Comparison of ENCODE assay signal across 23 cellular contexts in the genomic region with DNA sequence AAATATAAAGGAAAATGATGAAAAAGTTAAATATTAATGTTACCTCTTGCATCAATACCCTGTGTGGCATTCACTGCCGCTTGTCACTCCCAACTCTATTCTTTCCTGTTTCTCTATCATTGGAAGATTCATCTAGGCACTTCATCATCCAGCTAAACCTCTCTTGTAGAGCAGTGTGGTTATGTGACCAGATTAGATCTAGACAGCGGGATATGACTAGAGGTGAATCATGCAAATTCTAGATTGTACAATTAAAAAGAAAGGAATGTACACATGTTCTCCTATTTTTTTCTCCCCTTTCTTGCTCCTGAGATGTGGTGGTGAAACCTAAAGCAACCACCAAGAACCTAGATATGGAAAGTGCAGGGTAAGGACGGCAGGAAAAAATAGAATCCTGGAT.
A peak's percentile ranks its signal among the peaks of the same experiment; 100 is the strongest.
DNase-seq lines count a peak whose midpoint lies in the region; ATAC-seq, FAIRE-seq and TF ChIP-seq lines count a peak whose summit lies in the region.
"Had no signal": no experiment of that assay in that cellular context is flagged by ENCODE, and none has a peak within 500 bp of the region (broad histone marks: within the 10 kb centered on the region; RNA-seq: fewer than 3 reads in every experiment).

No MANE protein-coding gene starts in this region.

- H3K27ac Mint-ChIP-seq in astrocyte (ENCODE audit: unreplicated experiment) (no peak overlapping the region), progenitor cell of endocrine pancreas (no peak overlapping the region)
- H3K27ac Mint-ChIP-seq: activated CD4-positive, alpha-beta T cell treated with anti-CD3 and anti-CD28 coated beads, Interleukin-2, amount 10 ng/mL, durations not matched to agents 7 days and 5 days; nephron progenitor cell; stimulated activated naive B cell treated with anti-CD40 and anti-IgM and Interleukin-4, amounts not matched to agents 10 μg/mL and 1 μg/mL and 100 μg/mL, for 72 hours had no signal

- no peaks in the 10 kb centered on the region for H4K20me1 ChIP-seq in astrocyte (ENCODE audit: insufficient read depth, low read length)
- no peaks in the 10 kb centered on the region for H4K20me1 ChIP-seq in keratinocyte (ENCODE audit: control insufficient read depth, extremely low read depth, insufficient read depth, low read length)

- H2AFZ ChIP-seq in astrocyte (ENCODE audit: low read depth, low read length) = no peak overlapping the region
- H2AFZ ChIP-seq in keratinocyte (ENCODE audit: control insufficient read depth, low read length) = no peak overlapping the region

- H3K27me3 ChIP-seq in astrocyte (ENCODE audit: insufficient read depth, low read length) (no peaks in the 10 kb centered on the region), keratinocyte (ENCODE audit: control insufficient read depth, extremely low read depth, insufficient read depth, low read length) (no peaks in the 10 kb centered on the region), A673 (replicated peaks; ENCODE audit: insufficient read depth, low read depth, low read length, poor library complexity) (peaks cover 23% of the 10 kb centered on the region)
- H3K27me3 ChIP-seq: MG63 had no signal

- intact Hi-C loops in A673 (cut with micrococcal nuclease; ENCODE audit: unreplicated experiment) = no loop called here

- H3K79me2 ChIP-seq in astrocyte (ENCODE audit: insufficient read depth, low read length) (no peaks in the 10 kb centered on the region), keratinocyte (ENCODE audit: control insufficient read depth, insufficient read depth, low read length) (no peaks in the 10 kb centered on the region)

- H3K4me1 Mint-ChIP-seq in astrocyte (ENCODE audit: low read depth, unreplicated experiment) (peaks cover 6% of the 10 kb centered on the region), progenitor cell of endocrine pancreas (ENCODE audit: low read depth) (no peaks in the 10 kb centered on the region)
- H3K4me1 Mint-ChIP-seq: activated CD4-positive, alpha-beta T cell treated with anti-CD3 and anti-CD28 coated beads, Interleukin-2, amount 10 ng/mL, durations not matched to agents 7 days and 5 days; nephron progenitor cell had no signal

- FAIRE-seq in astrocyte (lab: Jason Lieb, UNC) = peak; percentile 32
- peak; percentile 91 for FAIRE-seq in keratinocyte (lab: Jason Lieb, UNC)

- H3K4me2 ChIP-seq in astrocyte (ENCODE audit: low read length) (peak overlapping the region; percentile 68), keratinocyte (ENCODE audit: control insufficient read depth, extremely low read depth, insufficient read depth, low read depth, low read length) (peak overlapping the region; percentile 19)

- POLR2A ChIA-PET in A673 (lab: Charles Lee; ENCODE audit: low non-redundant PET) = no interaction called here

- H3K36me3 Mint-ChIP-seq in astrocyte (ENCODE audit: low read depth, unreplicated experiment) = no peaks in the 10 kb centered on the region
- peaks cover 2% of the 10 kb centered on the region for H3K36me3 Mint-ChIP-seq in progenitor cell of endocrine pancreas (ENCODE audit: insufficient read depth)
- H3K36me3 Mint-ChIP-seq: stimulated activated naive B cell treated with anti-CD40 and anti-IgM and Interleukin-4, amounts not matched to agents 10 μg/mL and 1 μg/mL and 100 μg/mL, for 72 hours had no signal

- dilution Hi-C loops in keratinocyte (cut with MboI; ENCODE audit: extremely low pct_ligation_motif_present, low sequenced_read_pairs) = no loop called here

- H3K9me3 Mint-ChIP-seq in astrocyte (ENCODE audit: unreplicated experiment) (no peaks in the 10 kb centered on the region), progenitor cell of endocrine pancreas (ENCODE audit: low read depth) (no peaks in the 10 kb centered on the region)
- H3K9me3 Mint-ChIP-seq: activated CD4-positive, alpha-beta T cell treated with anti-CD3 and anti-CD28 coated beads, Interleukin-2, amount 10 ng/mL, durations not matched to agents 7 days and 5 days had no signal

- no peaks in the 10 kb centered on the region for H3K27me3 Mint-ChIP-seq in astrocyte (ENCODE audit: low read depth, unreplicated experiment)
- no peaks in the 10 kb centered on the region for H3K27me3 Mint-ChIP-seq in progenitor cell of endocrine pancreas

- H3K36me3 ChIP-seq in astrocyte (ENCODE audit: insufficient read depth, low read length) (no peaks in the 10 kb centered on the region), keratinocyte (ENCODE audit: control insufficient read depth in 2 of 2, extremely low read depth in 1 of 2, insufficient read depth in 2 of 2, low read length in 2 of 2) (no peaks in the 10 kb centered on the region), A673 (ENCODE audit: insufficient read depth, low read length, poor library complexity, severe bottlenecking) (no peaks in the 10 kb centered on the region)
- H3K36me3 ChIP-seq: HAP-1, left ventricle myocardium inferior, MG63, prostate gland, thoracic aorta had no signal

- H3K4me3 ChIP-seq in astrocyte (ENCODE audit: insufficient read depth, low read depth, low read length) = peak overlapping the region; percentile 3
- no peak overlapping the region for H3K4me3 ChIP-seq in keratinocyte (ENCODE audit: control insufficient read depth in 2 of 3, extremely low read depth in 1 of 3, insufficient read depth in 2 of 3, low read depth in 1 of 3, low read length in 3 of 3)
- no peak overlapping the region for H3K4me3 ChIP-seq in A673 (ENCODE audit: low read depth, low read length, poor library complexity, severe bottlenecking)
- H3K4me3 ChIP-seq: HAP-1, left ventricle myocardium inferior, MG63, prostate gland, skin epidermis, thoracic aorta had no signal

- CTCF ChIA-PET in A673 (lab: Charles Lee) = no interaction called here

- H3K9ac ChIP-seq in astrocyte (ENCODE audit: low read length) (peak overlapping the region; percentile 42), keratinocyte (ENCODE audit: control insufficient read depth, extremely low read depth, insufficient read depth, low read length) (no peak overlapping the region)

- H3K27ac ChIP-seq in astrocyte (ENCODE audit: low read depth, low read length) (peak overlapping the region; percentile 77), keratinocyte (ENCODE audit: control insufficient read depth, insufficient read depth, low read length) (no peak overlapping the region), A673 (ENCODE audit: low read depth, low read length, poor library complexity, severe bottlenecking) (no peak overlapping the region)
- H3K27ac ChIP-seq: left ventricle myocardium inferior, prostate gland, skin epidermis, thoracic aorta, VCaP had no signal

- ATAC-seq in HG02870 (IDR thresholded peaks at IDR 0.05; ENCODE audit: unreplicated experiment) = no peak
- ATAC-seq: stimulated activated naive B cell treated with anti-CD40 and anti-IgM and Interleukin-4, amounts not matched to agents 10 μg/mL and 1 μg/mL and 100 μg/mL, for 72 hours had no signal

- no peaks in the 10 kb centered on the region for H3K9me1 ChIP-seq in keratinocyte (ENCODE audit: control insufficient read depth, extremely low read depth, insufficient read depth, low read length)

- H3K9me3 ChIP-seq in astrocyte (ENCODE audit: insufficient read depth, low read depth, low read length) (no peaks in the 10 kb centered on the region), keratinocyte (ENCODE audit: control insufficient read depth, low read depth, low read length) (no peaks in the 10 kb centered on the region), A673 (ENCODE audit: low read depth, low read length, poor library complexity, severe bottlenecking) (no peaks in the 10 kb centered on the region)
- H3K9me3 ChIP-seq: HAP-1, MG63, prostate gland, thoracic aorta had no signal

- DNase-seq in Daoy (ENCODE audit: low read depth) (peak; percentile 5), HT1080 (ENCODE audit: low read depth) (peak; percentile 91), astrocyte (ENCODE audit: low read depth) (peak; percentile 86), keratinocyte (ENCODE audit: low read depth, low spot score) (no peak), A673 (ENCODE audit: low spot score) (no peak), progenitor cell of endocrine pancreas (ENCODE audit: low spot score, unreplicated experiment) (no peak), foreskin melanocyte (no peak)
- DNase-seq: activated CD4-positive, alpha-beta T cell treated with anti-CD3 and anti-CD28 coated beads, Interleukin-2, amount 10 ng/mL, durations not matched to agents 7 days and 5 days; activated effector memory CD4-positive, alpha-beta T cell treated with Interleukin-2 at 50 U/mL for 16 hours; left ventricle myocardium inferior; MG63; NCI-H1436; NCI-H526 treated with DMSO at 0.1 percent for 48 hours; nephron progenitor cell; stimulated activated CD4-positive, alpha-beta T cell treated with anti-CD3 and anti-CD28 coated beads, Interleukin-2, amount 100 ng/mL, for 24 hours; stimulated activated naive B cell treated with anti-CD40 and anti-IgM and Interleukin-4, amounts not matched to agents 10 μg/mL and 1 μg/mL and 100 μg/mL, for 72 hours; T-helper 2 cell had no signal

- H3K4me3 Mint-ChIP-seq in astrocyte (ENCODE audit: unreplicated experiment) = no peak overlapping the region
- no peak overlapping the region for H3K4me3 Mint-ChIP-seq in progenitor cell of endocrine pancreas (ENCODE audit: low read depth)
- H3K4me3 Mint-ChIP-seq: activated CD4-positive, alpha-beta T cell treated with anti-CD3 and anti-CD28 coated beads, Interleukin-2, amount 10 ng/mL, durations not matched to agents 7 days and 5 days; nephron progenitor cell; stimulated activated naive B cell treated with anti-CD40 and anti-IgM and Interleukin-4, amounts not matched to agents 10 μg/mL and 1 μg/mL and 100 μg/mL, for 72 hours had no signal

- BruUV-seq in A673 (replicated peaks; lab: Mats Ljungman, UMichigan) = no TSS peak

- TF ChIP-seq CTCF in astrocyte (IDR thresholded peaks at IDR 0.05; ENCODE audit: insufficient read depth, low read depth, low read length) (no peak), keratinocyte (optimal IDR thresholded peaks at IDR 0.05 in 1 of 3, IDR thresholded peaks at IDR 0.05 in 1 of 3, conservative IDR thresholded peaks at IDR 0.05 in 1 of 3; ENCODE audit: extremely low read depth in 1 of 3, insufficient read depth in 2 of 3, low read length in 3 of 3) (no peak), A673 (conservative IDR thresholded peaks at IDR 0.05; ENCODE audit: low read depth, low read length) (no peak), progenitor cell of endocrine pancreas (IDR thresholded peaks at IDR 0.05; ENCODE audit: unreplicated experiment) (no peak)

- H3K4me1 ChIP-seq in astrocyte (ENCODE audit: insufficient read depth, low read length) = peaks cover 9% of the 10 kb centered on the region
- H3K4me1 ChIP-seq in keratinocyte (ENCODE audit: control insufficient read depth, extremely low read depth, insufficient read depth, low read length) = peaks cover 9% of the 10 kb centered on the region
- H3K4me1 ChIP-seq in A673 (ENCODE audit: insufficient read depth, low read length, poor library complexity, severe bottlenecking) = no peaks in the 10 kb centered on the region
- H3K4me1 ChIP-seq: HAP-1, left ventricle myocardium inferior, prostate gland had no signal

Comparison
In these comparisons a context has a peak if more than half of its experiments do, and no peak if none do; other contexts are left out.
1. DNase-seq: peak in Daoy (single experiment), HT1080 (single experiment) and astrocyte (single experiment); none in keratinocyte (single experiment), A673 (single experiment), progenitor cell of endocrine pancreas (single experiment) and foreskin melanocyte (single experiment).